Comparison of ENCODE assay signal across 25 cellular contexts in genomic region chr6:25504661-25505060, GRCh38.
DNase-seq lines count a peak whose midpoint lies in the region; ATAC-seq and TF ChIP-seq lines count a peak whose summit lies in the region.
"Had no signal": no experiment of that assay in that cellular context is flagged by ENCODE, and none has a peak within 500 bp of the region (broad histone marks: within the 10 kb centered on the region; RNA-seq: fewer than 3 reads in every experiment).

No MANE protein-coding gene starts in this region.

- in situ Hi-C loops in astrocyte of the cerebellum (cut with HindIII; ENCODE audit: low sequenced_read_pairs), result no loop called here

- H3K27me3 ChIP-seq in MG63, result no peaks in the 10 kb centered on the region
- H3K27me3 ChIP-seq: esophagus squamous epithelium, neutrophil, stomach, transverse colon had no signal

- no peak for ATAC-seq in HG02759 (IDR thresholded peaks at IDR 0.05; ENCODE audit: unreplicated experiment)
- no peak for ATAC-seq in natural killer cell treated with Interleukin-12 subunit alpha and Interleukin-12 subunit beta and Interleukin-15 and Interleukin-18, amount 100 ng/mL, for 72 hours
- ATAC-seq: effector memory CD8-positive, alpha-beta T cell; psoas muscle had no signal

- H3K9me3 Mint-ChIP-seq in chondrocyte (ENCODE audit: low read depth), result no peaks in the 10 kb centered on the region
- no peaks in the 10 kb centered on the region for H3K9me3 Mint-ChIP-seq in natural killer cell treated with Interleukin-12 subunit alpha and Interleukin-12 subunit beta and Interleukin-15 and Interleukin-18, amount 100 ng/mL, for 72 hours
- H3K9me3 Mint-ChIP-seq: activated CD4-positive, alpha-beta memory T cell treated with anti-CD3 and anti-CD28 coated beads, Interleukin-2, amount 10 ng/mL, durations not matched to agents 7 days and 5 days; activated naive CD8-positive, alpha-beta T cell treated with anti-CD3 and anti-CD28 coated beads, Interleukin-2, amount 10 ng/mL, durations not matched to agents 7 days and 5 days; CD14-positive monocyte; effector memory CD8-positive, alpha-beta T cell had no signal

- DNase-seq in GM04504 (ENCODE audit: low read depth), result peak; percentile 12
- peak; percentile 45 for DNase-seq in MG63
- DNase-seq in astrocyte of the cerebellum (ENCODE audit: low read depth), result peak; percentile 77
- peak; percentile 4 for DNase-seq in iris pigment epithelial cell (ENCODE audit: low read depth)
- no peak for DNase-seq in chondrocyte (ENCODE audit: low spot score)
- no peak for DNase-seq in COLO668 (lab: John Stamatoyannopoulos, UW; ENCODE audit: unreplicated experiment)
- DNase-seq in natural killer cell treated with Interleukin-12 subunit alpha and Interleukin-12 subunit beta and Interleukin-15 and Interleukin-18, amount 100 ng/mL, for 72 hours (ENCODE audit: low spot score), result no peak
- DNase-seq: activated CD4-positive, alpha-beta memory T cell treated with anti-CD3 and anti-CD28 coated beads, Interleukin-2, amount 10 ng/mL, durations not matched to agents 7 days and 5 days; activated CD4-positive, CD25-positive, alpha-beta regulatory T cell treated with anti-CD3 and anti-CD28 coated beads, Interleukin-2, amount 50 U/mL, for 72 hours; activated effector memory CD4-positive, alpha-beta T cell treated with Interleukin-2 at 50 U/mL for 16 hours; activated naive CD8-positive, alpha-beta T cell treated with anti-CD3 and anti-CD28 coated beads, Interleukin-2, amount 10 ng/mL, durations not matched to agents 7 days and 5 days; effector memory CD8-positive, alpha-beta T cell; esophagus squamous epithelium; MV-4-11; NCI-H187; NCI-H2227 treated with DMSO at 0.1 percent for 48 hours; psoas muscle; SHP77; stimulated activated CD8-positive, alpha-beta memory T cell treated with anti-CD3 and anti-CD28 coated beads, Interleukin-4, amount 100 ng/mL, for 48 hours; stomach; transverse colon had no signal

- no peaks in the 10 kb centered on the region for H3K9me3 ChIP-seq in MG63
- H3K9me3 ChIP-seq: esophagus squamous epithelium, neutrophil, psoas muscle, stomach, transverse colon had no signal

- no peak overlapping the region for H3K27ac Mint-ChIP-seq in chondrocyte (ENCODE audit: unreplicated experiment)
- no peak overlapping the region for H3K27ac Mint-ChIP-seq in natural killer cell treated with Interleukin-12 subunit alpha and Interleukin-12 subunit beta and Interleukin-15 and Interleukin-18, amount 100 ng/mL, for 72 hours
- H3K27ac Mint-ChIP-seq: activated CD4-positive, alpha-beta memory T cell treated with anti-CD3 and anti-CD28 coated beads, Interleukin-2, amount 10 ng/mL, durations not matched to agents 7 days and 5 days; activated naive CD8-positive, alpha-beta T cell treated with anti-CD3 and anti-CD28 coated beads, Interleukin-2, amount 10 ng/mL, durations not matched to agents 7 days and 5 days; CD14-positive monocyte; effector memory CD8-positive, alpha-beta T cell had no signal

- H3K4me1 Mint-ChIP-seq in chondrocyte (ENCODE audit: low read depth), result peaks cover 7% of the 10 kb centered on the region
- no peaks in the 10 kb centered on the region for H3K4me1 Mint-ChIP-seq in natural killer cell treated with Interleukin-12 subunit alpha and Interleukin-12 subunit beta and Interleukin-15 and Interleukin-18, amount 100 ng/mL, for 72 hours (ENCODE audit: low read depth in 2 of 2)
- H3K4me1 Mint-ChIP-seq: activated CD4-positive, alpha-beta memory T cell treated with anti-CD3 and anti-CD28 coated beads, Interleukin-2, amount 10 ng/mL, durations not matched to agents 7 days and 5 days; activated naive CD8-positive, alpha-beta T cell treated with anti-CD3 and anti-CD28 coated beads, Interleukin-2, amount 10 ng/mL, durations not matched to agents 7 days and 5 days; CD14-positive monocyte had no signal

- H3K4me3 ChIP-seq in MG63 (no peak overlapping the region), astrocyte of the cerebellum (ENCODE audit: low read depth, low read length) (no peak overlapping the region)
- H3K4me3 ChIP-seq: coronary artery, esophagus squamous epithelium, psoas muscle, stomach, transverse colon had no signal

- no peaks in the 10 kb centered on the region for H3K27me3 Mint-ChIP-seq in chondrocyte (ENCODE audit: low read depth)
- peaks cover 3 to 21% of the 10 kb centered on the region in 2 donors for H3K27me3 Mint-ChIP-seq in natural killer cell treated with Interleukin-12 subunit alpha and Interleukin-12 subunit beta and Interleukin-15 and Interleukin-18, amount 100 ng/mL, for 72 hours
- H3K27me3 Mint-ChIP-seq: activated CD4-positive, alpha-beta memory T cell treated with anti-CD3 and anti-CD28 coated beads, Interleukin-2, amount 10 ng/mL, durations not matched to agents 7 days and 5 days; activated naive CD8-positive, alpha-beta T cell treated with anti-CD3 and anti-CD28 coated beads, Interleukin-2, amount 10 ng/mL, durations not matched to agents 7 days and 5 days had no signal

- no peaks in the 10 kb centered on the region for H3K36me3 ChIP-seq in MG63
- H3K36me3 ChIP-seq: neutrophil, transverse colon had no signal

- no peak overlapping the region for H3K4me3 Mint-ChIP-seq in chondrocyte (ENCODE audit: unreplicated experiment)
- H3K4me3 Mint-ChIP-seq in natural killer cell treated with Interleukin-12 subunit alpha and Interleukin-12 subunit beta and Interleukin-15 and Interleukin-18, amount 100 ng/mL, for 72 hours, result no peak overlapping the region
- H3K4me3 Mint-ChIP-seq: activated CD4-positive, alpha-beta memory T cell treated with anti-CD3 and anti-CD28 coated beads, Interleukin-2, amount 10 ng/mL, durations not matched to agents 7 days and 5 days; activated naive CD8-positive, alpha-beta T cell treated with anti-CD3 and anti-CD28 coated beads, Interleukin-2, amount 10 ng/mL, durations not matched to agents 7 days and 5 days; CD14-positive monocyte; effector memory CD8-positive, alpha-beta T cell had no signal

- H3K36me3 Mint-ChIP-seq in chondrocyte (ENCODE audit: low read depth), result peaks cover 4% of the 10 kb centered on the region
- no peaks in the 10 kb centered on the region for H3K36me3 Mint-ChIP-seq in natural killer cell treated with Interleukin-12 subunit alpha and Interleukin-12 subunit beta and Interleukin-15 and Interleukin-18, amount 100 ng/mL, for 72 hours
- H3K36me3 Mint-ChIP-seq: CD14-positive monocyte had no signal

- TF ChIP-seq CTCF in astrocyte of the cerebellum (IDR thresholded peaks at IDR 0.05; ENCODE audit: low read depth, low read length, missing control alignments) (no peak), chondrocyte (IDR thresholded peaks at IDR 0.05) (no peak)

Comparison
In these comparisons a context has a peak if more than half of its experiments do, and no peak if none do; other contexts are left out.
1. DNase-seq: peak in GM04504 (single experiment), MG63 (single experiment), astrocyte of the cerebellum (single experiment) and iris pigment epithelial cell (single experiment); none in chondrocyte (single experiment), COLO668 (single experiment) and natural killer cell treated with Interleukin-12 subunit alpha and Interleukin-12 subunit beta and Interleukin-15 and Interleukin-18, amount 100 ng/mL, for 72 hours (single experiment).